In the genomic region with DNA sequence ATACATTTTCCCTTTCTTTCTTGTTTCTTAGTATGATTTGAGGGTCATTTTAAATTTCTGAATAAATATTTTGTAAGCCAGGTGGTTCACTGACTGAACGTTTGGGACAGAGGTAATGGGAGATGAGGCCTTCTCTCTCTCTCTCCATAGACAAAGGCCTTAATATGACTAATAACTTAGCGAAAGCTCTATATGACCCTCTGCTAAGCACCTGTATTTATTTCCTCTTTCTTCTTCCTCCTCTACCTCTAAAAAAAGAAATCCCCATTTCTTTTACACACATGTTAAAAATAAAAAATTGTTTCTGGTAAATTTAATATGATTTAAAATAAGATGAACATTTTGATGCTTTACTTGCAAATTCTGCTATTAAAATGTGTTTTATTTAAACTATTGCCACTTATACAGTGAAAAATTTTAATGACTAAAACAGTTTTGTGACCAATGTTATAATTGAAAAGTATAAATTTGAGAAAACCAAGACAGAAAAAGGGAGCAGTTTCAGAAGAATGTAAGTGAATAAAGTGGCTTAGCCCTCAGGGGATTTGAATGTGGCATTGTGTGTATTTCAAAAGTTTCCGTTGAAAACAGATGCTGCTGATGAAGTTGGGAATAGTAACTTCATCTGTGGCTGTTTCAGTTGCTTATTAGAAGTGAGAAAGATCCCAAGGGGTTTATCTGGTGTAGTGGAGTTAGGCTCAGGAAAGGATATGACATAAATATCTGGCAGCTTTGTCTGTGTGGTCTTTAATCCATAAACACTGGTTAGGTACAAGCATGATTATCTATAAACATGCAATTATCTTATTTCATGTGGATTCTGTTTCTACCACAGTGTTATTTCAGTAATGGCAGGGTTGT, we compare ENCODE assay signal across 8 cellular contexts.
DNase-seq lines count a peak whose midpoint lies in the region; ATAC-seq and TF ChIP-seq lines count a peak whose summit lies in the region.

No MANE protein-coding gene starts in this region.

- peak overlapping the region; percentile 47 to 78 (median 66) for H3K4me3 Mint-ChIP-seq in naive B cell

- no peaks in the 10 kb centered on the region; the same call in 1 of the 2 replicates for H3K79me2 ChIP-seq in PC-9 (ENCODE audit: low read depth)

- peaks cover 0 to 5% (median 0%) of the 10 kb centered on the region in 7 donors for H3K9me3 Mint-ChIP-seq in naive B cell

- no peaks in the 10 kb centered on the region for H3K9me2 ChIP-seq in PC-9 (ENCODE audit: insufficient read depth)

- DNase-seq in NCI-H1105 treated with DMSO at 0.1 percent for 48 hours (lab: John Stamatoyannopoulos, UW) (peak; percentile 49), NCI-H1105 (lab: John Stamatoyannopoulos, UW) (no peak), NCI-H69 (lab: John Stamatoyannopoulos, UW) (peak; percentile 94), naive B cell (peak; percentile 64), PC-9 (no peak), HPDE6-E6E7 (ENCODE audit: extremely low spot score) (no peak), NOMO-1 treated with DMSO at 0.1 percent for 48 hours (lab: John Stamatoyannopoulos, UW; ENCODE audit: unreplicated experiment) (no peak)

- H3K4me1 ChIP-seq in PC-9 (replicated peaks; ENCODE audit: insufficient read depth), result peaks cover 12% of the 10 kb centered on the region

- peak overlapping the region; percentile 87 to 98 (median 95) for H3K27ac Mint-ChIP-seq in naive B cell

- CTCF ChIA-PET in PC-9 (lab: Charles Lee), result no interaction called here

- no peak overlapping the region for H3K4me2 ChIP-seq in PC-9

- POLR2A ChIA-PET in PC-9 (lab: Charles Lee; ENCODE audit: unreplicated experiment), result interaction anchor here (0.7 kb wide), 1 partner anchor 159 kb away, joined by 4 read pairs; no protein-coding TSS in a partner anchor

- H3K9me3 ChIP-seq in PC-9 (ENCODE audit: insufficient read depth, low read depth), result no peaks in the 10 kb centered on the region

- no peaks in the 10 kb centered on the region for H3K27me3 ChIP-seq in PC-9 (ENCODE audit: insufficient read depth, low read depth)

- no TSS peak for BruUV-seq in PC-9 (replicated peaks; lab: Mats Ljungman, UMichigan)

- no peak overlapping the region for H2AFZ ChIP-seq in PC-9

- TF ChIP-seq CTCF in PC-9 (conservative IDR thresholded peaks at IDR 0.05), result no peak

- intact Hi-C loops in PC-9 (cut with micrococcal nuclease; ENCODE audit: unreplicated experiment), result no loop called here

- H3K27me3 Mint-ChIP-seq in naive B cell, result no peaks in the 10 kb centered on the region

- H3K4me3 ChIP-seq in PC-9, result no peak overlapping the region

- no peaks in the 10 kb centered on the region for H3K36me3 ChIP-seq in PC-9 (ENCODE audit: low read depth)

- H3K27ac ChIP-seq in PC-9, result no peak overlapping the region

- H3F3A ChIP-seq in PC-9 (ENCODE audit: insufficient read depth, low read depth), result no peaks in the 10 kb centered on the region

- peaks cover 74 to 97% (median 88%) of the 10 kb centered on the region in 3 donors for H3K4me1 Mint-ChIP-seq in naive B cell

- no peaks in the 10 kb centered on the region; the same call in 1 of the 2 replicates for H4K20me1 ChIP-seq in PC-9 (ENCODE audit: insufficient read depth)

- peaks cover 28 to 33% of the 10 kb centered on the region in 2 donors for H3K36me3 Mint-ChIP-seq in naive B cell

- peak; percentile 44 for ATAC-seq in HG02623 (IDR thresholded peaks at IDR 0.05; ENCODE audit: unreplicated experiment)
- ATAC-seq in naive B cell (ENCODE audit: low read depth in 2 of 2), result peak; percentile 80

Comparison
In these comparisons a context has a peak if more than half of its experiments do, and no peak if none do; other contexts are left out.
1. DNase-seq: peak in NCI-H1105 treated with DMSO at 0.1 percent for 48 hours (single experiment), NCI-H69 (single experiment) and naive B cell (single experiment); none in NCI-H1105 (single experiment), PC-9 (0 of 2), HPDE6-E6E7 (single experiment) and NOMO-1 treated with DMSO at 0.1 percent for 48 hours (single experiment).